9 cellular contexts compared by ENCODE assay signal in the genomic region with DNA sequence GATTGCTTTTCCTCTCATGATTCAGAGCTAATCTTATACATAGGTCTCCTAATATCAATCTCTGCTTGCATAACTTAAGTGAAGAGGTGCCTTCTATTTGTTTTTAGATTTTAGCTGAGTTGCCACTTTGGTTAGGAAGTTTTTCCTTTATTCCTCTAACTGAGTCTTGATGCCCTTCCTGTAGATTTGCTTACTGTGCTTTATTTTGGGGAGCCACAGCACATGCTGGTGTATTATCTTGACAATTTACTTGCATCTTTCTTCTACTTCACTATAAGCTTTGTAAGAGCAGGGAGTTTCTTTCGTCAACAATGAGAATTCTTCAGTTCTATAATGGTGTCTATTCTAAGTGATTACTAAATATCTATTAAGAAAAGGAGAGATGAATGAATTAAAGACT. TPM values are rescaled to one million over a fixed set of nuclear protein-coding genes. Genes with fewer than 3 reads are reported as not detected.
"Had no signal": no experiment of that assay in that cellular context is flagged by ENCODE, and none has a peak within 500 bp of the region (broad histone marks: within the 10 kb centered on the region; RNA-seq: fewer than 3 reads in every experiment).

No MANE protein-coding gene starts in this region.

- DNase-seq: GDM1, GF-D8 had no signal

- ATAC-seq: GM12878 had no signal

- FAIRE-seq: G401.6, GM12878, GM12891, GM12892, GM18507, GM19239 had no signal

- H3K4me3 ChIP-seq: GM12878 had no signal

RNA-seq across cellular contexts. Expression of a gene that starts 54.9 kb away (rescaled TPM):
- total RNA-seq: G401, GM12878 had no signal
- polyA plus RNA-seq: GM12878 had no signal
